1 cellular context compared by ENCODE assay signal in genomic region chr9:87758330-87758729, GRCh38. TPM values are rescaled to one million over a fixed set of nuclear protein-coding genes. Genes with fewer than 3 reads are reported as not detected.
DNase-seq lines count a peak whose midpoint lies in the region; FAIRE-seq and TF ChIP-seq lines count a peak whose summit lies in the region.
"Not testable (repeated sequence)": the region's sequence is repeated elsewhere in the genome, so short reads cannot be mapped to it uniquely, and the experiment has no call there.

No MANE protein-coding gene starts in this region.

- H3K9ac ChIP-seq in kidney (ENCODE audit: low read length in 2 of 2) = not testable (repeated sequence)

- H3K4me1 ChIP-seq in kidney (ENCODE audit: control insufficient read depth in 1 of 2, insufficient read depth in 1 of 2, low read depth in 1 of 2, low read length in 2 of 2) = not testable (repeated sequence)

- H3K27ac ChIP-seq in kidney (ENCODE audit: low read depth in 2 of 2, low read length in 2 of 2) = not testable (repeated sequence)

- not testable (repeated sequence) for H3K9me3 ChIP-seq in kidney (ENCODE audit: control insufficient read depth in 1 of 2, low read length in 2 of 2)

- TF ChIP-seq CTCF in kidney (IDR thresholded peaks at IDR 0.05; ENCODE audit: borderline replicate concordance, extremely low read depth, insufficient read depth) = not testable (repeated sequence)

- DNase-seq in kidney = peak; percentile 41

- FAIRE-seq in kidney (lab: Jason Lieb, UNC) = not testable (repeated sequence)

- intact Hi-C loops in kidney (cut with DNase I) = not testable (repeated sequence)

- H3K36me3 ChIP-seq in kidney (ENCODE audit: control insufficient read depth in 1 of 2, insufficient read depth in 2 of 2, low read length in 2 of 2) = not testable (repeated sequence)

- not testable (repeated sequence) for H3K4me3 ChIP-seq in kidney (ENCODE audit: low read length in 2 of 2)

RNA-seq across cellular contexts. Expression of gene CTSL, which starts 32.4 kb away (rescaled TPM):
- total RNA-seq in kidney = 139 TPM
- 237 TPM for polyA plus RNA-seq in kidney (ENCODE audit: insufficient read depth, low read depth, low replicate concordance)
